ENCODE assay signal across 18 cellular contexts in the genomic region with DNA sequence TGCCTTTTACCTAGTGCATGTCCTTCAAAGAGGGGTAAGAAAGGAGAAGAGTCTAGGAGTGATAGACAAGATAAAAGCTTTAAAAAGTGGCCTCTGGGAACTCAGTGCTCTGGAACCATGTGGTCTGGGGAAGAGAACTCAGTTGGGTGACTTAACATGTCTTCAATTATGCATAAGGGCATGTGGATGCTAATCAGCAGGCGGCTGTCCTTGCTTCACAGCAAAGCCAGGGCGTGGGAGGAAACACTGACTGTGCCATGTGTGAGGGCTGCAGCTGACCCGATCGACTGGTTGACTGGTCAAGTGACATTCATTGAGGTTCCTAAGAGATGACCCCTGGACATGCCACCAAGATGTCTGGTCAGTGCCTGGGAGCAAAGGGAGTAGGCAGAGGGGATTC.
DNase-seq lines count a peak whose midpoint lies in the region; ATAC-seq and TF ChIP-seq lines count a peak whose summit lies in the region.
"Had no signal": no experiment of that assay in that cellular context is flagged by ENCODE, and none has a peak within 500 bp of the region (broad histone marks: within the 10 kb centered on the region; RNA-seq: fewer than 3 reads in every experiment).

No MANE protein-coding gene starts in this region.

- no peak overlapping the region for H3K18ac ChIP-seq in mesendoderm (ENCODE audit: low read length)

- H3K27me3 ChIP-seq in esophagus muscularis mucosa (peaks cover 0 to 45% (median 0%) of the 10 kb centered on the region in 4 donors), mesendoderm (ENCODE audit: insufficient read depth, low read length, poor library complexity) (no peaks in the 10 kb centered on the region), lower lobe of right lung (ENCODE audit: low read depth) (no peaks in the 10 kb centered on the region)
- H3K27me3 ChIP-seq: BLaER1 had no signal

- no peak for TF ChIP-seq POLR2A in esophagus muscularis mucosa (IDR thresholded peaks at IDR 0.05; ENCODE audit: low read depth)

- TF ChIP-seq CTCF in esophagus muscularis mucosa (IDR thresholded peaks at IDR 0.05) (no peak), lower lobe of right lung (IDR thresholded peaks at IDR 0.05) (no peak)

- ATAC-seq in HG03439 (IDR thresholded peaks at IDR 0.05; ENCODE audit: unreplicated experiment) (no peak), GM19467 (IDR thresholded peaks at IDR 0.05; ENCODE audit: unreplicated experiment) (no peak), lower lobe of right lung (no peak)
- ATAC-seq: CD8-positive, alpha-beta T cell; GM23338; HCT116 had no signal

- DNase-seq in esophagus muscularis mucosa (ENCODE audit: extremely low spot score): peak; percentile 86
- DNase-seq in mesendoderm: peak; percentile 18
- DNase-seq in hippocampal formation (lab: John Stamatoyannopoulos, UW): no peak
- DNase-seq in lower lobe of right lung: no peak
- DNase-seq: Caco-2; CD4-positive, CD25-positive, alpha-beta regulatory T cell; CD8-positive, alpha-beta T cell; DMS153; DMS79; GF-D8; H9 had no signal

- H3K9me3 ChIP-seq in KOPT-K1 (ENCODE audit: insufficient read depth, low read length, poor library complexity, severe bottlenecking) (no peaks in the 10 kb centered on the region), esophagus muscularis mucosa (no peaks in the 10 kb centered on the region), lower lobe of right lung (no peaks in the 10 kb centered on the region)
- H3K9me3 ChIP-seq: Caco-2 had no signal

- H3K23ac ChIP-seq in mesendoderm (ENCODE audit: low read length): no peak overlapping the region

- no peak overlapping the region for H2BK15ac ChIP-seq in mesendoderm (replicated peaks; ENCODE audit: low read depth)

- whole genome bisulfite sequencing in esophagus muscularis mucosa: 96% methylated on average over 3 of the region's 4 CpGs
- WGBS in mesendoderm (ENCODE audit: extremely low coverage, insufficient coverage, low lambda C conversion rate): no CpG with 5 or more reads among the region's 4 CpGs

- no peaks in the 10 kb centered on the region for H3K4me1 ChIP-seq in esophagus muscularis mucosa
- no peaks in the 10 kb centered on the region for H3K4me1 ChIP-seq in mesendoderm (ENCODE audit: control insufficient read depth, low read depth, low read length)
- no peaks in the 10 kb centered on the region for H3K4me1 ChIP-seq in lower lobe of right lung
- H3K4me1 ChIP-seq: BLaER1, Caco-2 had no signal

- no peak for TF ChIP-seq EP300 in esophagus muscularis mucosa (IDR thresholded peaks at IDR 0.05)

- H3K79me2 ChIP-seq in mesendoderm (ENCODE audit: control insufficient read depth, insufficient read depth, low read length): no peaks in the 10 kb centered on the region

- no peaks in the 10 kb centered on the region for H3K36me3 ChIP-seq in KOPT-K1 (ENCODE audit: insufficient read depth, low read length)
- no peaks in the 10 kb centered on the region for H3K36me3 ChIP-seq in esophagus muscularis mucosa
- H3K36me3 ChIP-seq in mesendoderm (ENCODE audit: control insufficient read depth, insufficient read depth, low read length): no peaks in the 10 kb centered on the region
- no peaks in the 10 kb centered on the region for H3K36me3 ChIP-seq in lower lobe of right lung
- H3K36me3 ChIP-seq: BLaER1 had no signal

- H3K4me3 ChIP-seq in esophagus muscularis mucosa (no peak overlapping the region), mesendoderm (ENCODE audit: low read length) (no peak overlapping the region), lower lobe of right lung (no peak overlapping the region)
- H3K4me3 ChIP-seq: BLaER1, GM23338 had no signal

- H3K4ac ChIP-seq in mesendoderm (ENCODE audit: low read depth, low read length): no peak overlapping the region

- no peak overlapping the region for H2BK120ac ChIP-seq in mesendoderm (ENCODE audit: low read depth, low read length)

- no peak overlapping the region for H4K5ac ChIP-seq in mesendoderm (ENCODE audit: low read length)

- no peak overlapping the region for H2AK5ac ChIP-seq in mesendoderm (ENCODE audit: low read length)

- intact Hi-C loops in esophagus muscularis mucosa (cut with DNase I): no loop called here
- intact Hi-C loops in lower lobe of right lung (cut with DNase I): no loop called here

- H3K79me1 ChIP-seq in mesendoderm (ENCODE audit: low read length): no peaks in the 10 kb centered on the region

- no peak overlapping the region for H3K9ac ChIP-seq in mesendoderm (ENCODE audit: low read length)
- H3K9ac ChIP-seq: BLaER1 had no signal

- no peak overlapping the region for H4K8ac ChIP-seq in mesendoderm (ENCODE audit: low read depth, low read length)

- H2BK5ac ChIP-seq in mesendoderm (ENCODE audit: low read length): no peak overlapping the region

- no peak overlapping the region for H3K4me2 ChIP-seq in mesendoderm (ENCODE audit: low read length)
- H3K4me2 ChIP-seq: BLaER1, GM23338 had no signal

- H3K27ac ChIP-seq in KOPT-K1 (ENCODE audit: low read depth, low read length, poor library complexity, severe bottlenecking): peak overlapping the region; percentile 100
- no peak overlapping the region for H3K27ac ChIP-seq in esophagus muscularis mucosa (replicated peaks in 1 of 4)
- H3K27ac ChIP-seq in mesendoderm (ENCODE audit: low read depth, low read length): no peak overlapping the region
- H3K27ac ChIP-seq in lower lobe of right lung: no peak overlapping the region
- H3K27ac ChIP-seq: BLaER1, C4-2B had no signal

- H3K56ac ChIP-seq in mesendoderm (ENCODE audit: low read length): no peak overlapping the region

Comparison
In these comparisons a context has a peak if more than half of its experiments do, and no peak if none do; other contexts are left out.
1. DNase-seq: peak in esophagus muscularis mucosa (single experiment) and mesendoderm (single experiment); none in hippocampal formation (0 of 2) and lower lobe of right lung (single experiment).